In the genomic region with DNA sequence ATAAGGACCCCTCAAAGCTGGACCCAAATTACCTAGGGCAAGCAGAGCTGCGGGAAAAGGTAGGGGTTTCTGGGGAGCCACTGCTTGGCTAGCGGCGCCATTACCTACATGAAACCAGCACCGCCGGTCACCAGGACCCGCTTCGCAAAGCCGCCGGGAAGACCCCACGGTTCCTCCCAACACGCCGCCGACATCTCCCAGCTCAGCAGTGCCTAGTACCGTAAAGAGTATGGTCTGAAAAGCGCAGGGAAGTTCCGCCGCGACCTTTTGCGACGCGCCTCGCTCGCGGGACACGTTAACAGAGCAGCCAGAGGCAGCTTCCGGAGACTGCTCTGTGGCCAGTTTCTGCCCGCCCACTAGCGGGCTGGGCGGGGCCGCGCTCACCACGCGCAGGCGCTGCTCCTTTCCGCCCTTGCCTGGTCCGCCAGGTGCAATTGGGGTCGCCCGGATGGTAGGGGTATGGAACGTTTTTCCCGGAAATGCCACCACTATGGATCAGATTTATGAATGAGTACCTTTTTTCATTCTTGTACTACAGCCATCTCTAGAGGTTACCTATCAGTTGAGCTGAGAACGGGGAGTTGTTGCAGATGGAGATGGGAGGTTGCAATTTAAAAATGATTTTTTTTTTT, we compare ENCODE assay signal across 8 cellular contexts. TPM values are rescaled to one million over a fixed set of nuclear protein-coding genes. Genes with fewer than 3 reads are reported as not detected.
DNase-seq lines count a peak whose midpoint lies in the region; ATAC-seq and TF ChIP-seq lines count a peak whose summit lies in the region.

Gene TGDS, minus strand, starts transcription at position 210 of the 632 bp plus-strand sequence. Its CDS starts 16 bp downstream, at position 194.

- 5% methylated on average over 16 of the region's 41 CpGs for WGBS in mammary epithelial cell (ENCODE audit: low coverage, missing lambda C conversion rate)

- H3K36me3 ChIP-seq in WERI-Rb-1 (peaks cover 30% of the 10 kb centered on the region), mammary epithelial cell (ENCODE audit: insufficient read depth, low read length) (peaks cover 9% of the 10 kb centered on the region), iPS-20b (ENCODE audit: insufficient read depth, low read depth, low read length) (peaks cover 27% of the 10 kb centered on the region)

- H3K4me3 ChIP-seq in WERI-Rb-1 (ENCODE audit: low read depth, low read length) (peak within 1 kb of the TSS; percentile 78), mammary epithelial cell (replicated peaks in 1 of 3; ENCODE audit: insufficient read depth in 1 of 3, low read depth in 2 of 3, low read length in 3 of 3) (peak within 1 kb of the TSS; percentile 67 to 97 (median 93)), iPS-20b (ENCODE audit: low read length) (peak within 1 kb of the TSS; percentile 97), skin epidermis (peak within 1 kb of the TSS; percentile 59 to 93 (median 85))

- BruUV-seq in mammary epithelial cell (replicated peaks; lab: Mats Ljungman, UMichigan) = no TSS peak

- H3K9me3 ChIP-seq in WERI-Rb-1 (ENCODE audit: severe bottlenecking) (peaks cover 11% of the 10 kb centered on the region), mammary epithelial cell (replicated peaks; ENCODE audit: insufficient read depth, low read length) (no peaks in the 10 kb centered on the region), iPS-20b (ENCODE audit: insufficient read depth, low read depth, low read length) (peaks cover 5% of the 10 kb centered on the region; the same call in 1 of the 2 replicates)

- dilution Hi-C loops in mammary epithelial cell (cut with HindIII; ENCODE audit: low sequenced_read_pairs) = no loop called here

- DNase-seq in AG08395 (ENCODE audit: low spot score) = peak; percentile 93
- DNase-seq in NCI-H2227 treated with DMSO at 0.1 percent for 48 hours (lab: John Stamatoyannopoulos, UW) = peak; percentile 83
- DNase-seq in WERI-Rb-1 = peak; percentile 98
- DNase-seq in mammary epithelial cell = peak; percentile 91

- peak within 1 kb of the TSS; percentile 99 for H2AFZ ChIP-seq in mammary epithelial cell (ENCODE audit: low read depth, low read length)

- intact Hi-C loops in mammary epithelial cell (cut with micrococcal nuclease) = loop anchor here (1.0 kb wide), 1 partner anchor 47 kb away; no protein-coding TSS in a partner anchor

- peaks cover 46% of the 10 kb centered on the region for H3K79me2 ChIP-seq in mammary epithelial cell (ENCODE audit: insufficient read depth, low read length)

- H4K20me1 ChIP-seq in mammary epithelial cell (ENCODE audit: insufficient read depth, low read length) = no peaks in the 10 kb centered on the region

- H3K9ac ChIP-seq in mammary epithelial cell (ENCODE audit: insufficient read depth, low read length) (peak within 1 kb of the TSS; percentile 92), iPS-20b (ENCODE audit: low read depth, low read length) (peak within 1 kb of the TSS; percentile 97)

- CTCF ChIA-PET in mammary epithelial cell (lab: Charles Lee; ENCODE audit: low non-redundant PET) = interaction anchor here (0.5 kb wide), 1 partner anchor 160 kb away, joined by 3 read pairs; no protein-coding TSS in a partner anchor

- H3K4me2 ChIP-seq in mammary epithelial cell (ENCODE audit: insufficient read depth, low read depth, low read length) = peak within 1 kb of the TSS; percentile 83

- no peaks in the 10 kb centered on the region for H3K27me3 ChIP-seq in WERI-Rb-1 (ENCODE audit: insufficient read depth, low read depth, severe bottlenecking)
- H3K27me3 ChIP-seq in mammary epithelial cell (ENCODE audit: insufficient read depth, low read length) = no peaks in the 10 kb centered on the region
- peaks cover 13% of the 10 kb centered on the region for H3K27me3 ChIP-seq in iPS-20b (ENCODE audit: insufficient read depth, low read length)

- peak; percentile 97 for ATAC-seq in GM18909 (IDR thresholded peaks at IDR 0.05; ENCODE audit: poor library complexity, unreplicated experiment)
- ATAC-seq in HG03159 (IDR thresholded peaks at IDR 0.05; ENCODE audit: unreplicated experiment) = peak; percentile 98

- H3K27ac ChIP-seq in WERI-Rb-1 (peak within 1 kb of the TSS; percentile 77), mammary epithelial cell (ENCODE audit: insufficient read depth, low read depth, low read length) (peak within 1 kb of the TSS; percentile 80), iPS-20b (ENCODE audit: low read length) (peak within 1 kb of the TSS; percentile 82), skin epidermis (peak within 1 kb of the TSS in 20 of 21 experiments; percentile 72 to 94 (median 87))

- in situ Hi-C loops in mammary epithelial cell (cut with MboI; ENCODE audit: low sequenced_read_pairs in 2 of 2) = no loop called here

- TF ChIP-seq CTCF in WERI-Rb-1 (IDR thresholded peaks at IDR 0.05; ENCODE audit: low read depth, low read length) (0 out of 2 replicates have a peak, but pooled peaks have one; percentile 6), mammary epithelial cell (conservative IDR thresholded peaks at IDR 0.05 in 1 of 2, IDR thresholded peaks at IDR 0.05 in 1 of 2; ENCODE audit: extremely low read depth in 1 of 2, insufficient read depth in 1 of 2, low read depth in 1 of 2, low read length in 2 of 2) (no peak)

- H3K4me1 ChIP-seq in mammary epithelial cell (ENCODE audit: insufficient read depth, low read length) (peaks cover 10% of the 10 kb centered on the region), iPS-20b (ENCODE audit: insufficient read depth, low read length) (peaks cover 5% of the 10 kb centered on the region; the same call in 1 of the 2 replicates)

RNA-seq across cellular contexts. Expression of gene TGDS, which starts in this region (rescaled TPM):
- 10 to 100 TPM; 12.0 to 12.1 TPM for total RNA-seq in mammary epithelial cell
- 8.6 TPM for polyA plus RNA-seq in mammary epithelial cell
- polyA minus RNA-seq in mammary epithelial cell = 4.0 TPM

Comparison
In these comparisons a context has a peak if more than half of its experiments do, and no peak if none do; other contexts are left out.
1. Peak in every context shown above with its lines: DNase-seq, ATAC-seq, H3K4me3 ChIP-seq and H3K27ac ChIP-seq.